Comparison of ENCODE assay signal across 18 cellular contexts in the genomic region with DNA sequence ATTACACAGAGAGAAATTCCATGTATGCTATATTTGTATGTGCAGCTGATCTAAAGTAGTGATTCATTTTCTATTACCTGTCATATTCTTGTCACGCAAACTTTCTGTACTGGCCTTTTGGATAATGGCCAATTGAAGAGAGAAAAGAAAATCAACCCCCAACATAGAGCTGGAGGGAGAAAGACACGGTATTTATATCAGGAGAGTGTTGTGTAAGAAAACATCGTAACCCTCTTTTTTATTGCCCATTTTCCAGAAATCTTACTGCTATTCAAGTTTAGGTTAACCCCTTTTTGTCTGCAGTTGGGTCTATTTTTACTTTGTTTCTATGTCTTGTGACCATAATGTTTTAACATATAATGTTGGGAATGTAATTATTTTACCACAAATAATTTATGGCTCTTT.
"Had no signal": no experiment of that assay in that cellular context is flagged by ENCODE, and none has a peak within 500 bp of the region (broad histone marks: within the 10 kb centered on the region; RNA-seq: fewer than 3 reads in every experiment).

No MANE protein-coding gene starts in this region.

- DNase-seq: activated CD4-positive, alpha-beta T cell treated with anti-CD3 and anti-CD28 coated beads, Interleukin-2, amount 50 U/mL, for 1 hour; activated CD8-positive, alpha-beta memory T cell treated with anti-CD3 and anti-CD28 coated beads, Interleukin-2, amount 50 U/mL, for 4 hours; activated effector memory CD4-positive, alpha-beta T cell treated with Interleukin-2 at 50 U/mL for 16 hours; activated naive CD4-positive, alpha-beta T cell treated with anti-CD3 and anti-CD28 coated beads, Interleukin-2, amount 10 ng/mL, durations not matched to agents 7 days and 5 days; activated naive CD8-positive, alpha-beta T cell treated with anti-CD3 and anti-CD28 coated beads, Interleukin-2, amount 50 U/mL, for 24 hours; activated T-cell treated with anti-CD3 and anti-CD28 coated beads, Interleukin-2, amount 50 U/mL, for 48 hours; central memory CD4-positive, alpha-beta T cell; lower lobe of right lung; occipital lobe; posterior cingulate gyrus; retina; stimulated activated CD4-positive, alpha-beta T cell treated with anti-CD3 and anti-CD28 coated beads, Interleukin-2, amount 100 ng/mL, for 24 hours; stimulated activated naive CD4-positive, alpha-beta T cell treated with Interleukin-2 at 50 U/mL for 16 hours; substantia nigra; T1000 had no signal

- H3K9me3 ChIP-seq: lower lobe of right lung, tibial nerve, vagina had no signal

- H3K36me3 ChIP-seq: lower lobe of right lung, vagina had no signal

- H3K4me3 ChIP-seq: coronary artery, lower lobe of right lung, tibial nerve, vagina had no signal

- H3K27me3 ChIP-seq: tibial nerve, vagina had no signal

- H3K4me1 ChIP-seq: lower lobe of right lung, tibial nerve, vagina had no signal

- H3K27ac ChIP-seq: coronary artery, lower lobe of right lung, tibial nerve, vagina had no signal
